Comparison of ENCODE assay signal across 24 cellular contexts in genomic region chr6:32203435-32204267, GRCh38. TPM values are rescaled to one million over a fixed set of nuclear protein-coding genes. Genes with fewer than 3 reads are reported as not detected.
A peak's percentile ranks its signal among the peaks of the same experiment; 100 is the strongest.
DNase-seq lines count a peak whose midpoint lies in the region; ATAC-seq and TF ChIP-seq lines count a peak whose summit lies in the region.
"Had no signal": no experiment of that assay in that cellular context is flagged by ENCODE, and none has a peak within 500 bp of the region (broad histone marks: within the 10 kb centered on the region; RNA-seq: fewer than 3 reads in every experiment).

No MANE protein-coding gene starts in this region.

- ATAC-seq in gastrocnemius medialis: no peak
- ATAC-seq: lower lobe of right lung, mucosa of descending colon, psoas muscle had no signal

- H3K9me3 Mint-ChIP-seq in CD14-positive monocyte: peaks cover 0 to 6% (median 0%) of the 10 kb centered on the region in 7 donors
- no peaks in the 10 kb centered on the region for H3K9me3 Mint-ChIP-seq in CD4-positive, alpha-beta memory T cell
- H3K9me3 Mint-ChIP-seq: activated CD4-positive, alpha-beta T cell treated with anti-CD3 and anti-CD28 coated beads, Interleukin-2, amount 10 ng/mL, durations not matched to agents 24 days and 14 days; activated T-helper 1 cell treated with anti-CD3 and anti-CD28 coated beads, Interleukin-12 subunit alpha, Interleukin-12 subunit beta, Interleukin-2, Interleukin-4 antibody, amounts not matched to agents 30 ng/mL and 10 ng/mL and 1 ng/mL, durations not matched to agents 14 hours and 24 hours and 36 hours had no signal

- no peaks in the 10 kb centered on the region for H3K4me1 Mint-ChIP-seq in CD14-positive monocyte
- no peaks in the 10 kb centered on the region for H3K4me1 Mint-ChIP-seq in CD4-positive, alpha-beta memory T cell
- H3K4me1 Mint-ChIP-seq: activated CD4-positive, alpha-beta T cell treated with anti-CD3 and anti-CD28 coated beads, Interleukin-2, amount 10 ng/mL, durations not matched to agents 24 days and 14 days had no signal

- in situ Hi-C loops in gastrocnemius medialis (cut with MboI; ENCODE audit: low sequenced_read_pairs in 4 of 4): no loop called here

- TF ChIP-seq CTCF in CD14-positive monocyte (IDR thresholded peaks at IDR 0.05): no peak
- no peak for TF ChIP-seq CTCF in gastrocnemius medialis (IDR thresholded peaks at IDR 0.05 in 4 of 5, conservative IDR thresholded peaks at IDR 0.05 in 1 of 5)

- peak overlapping the region; percentile 22; the same call in 1 of the 2 replicates for H3K27ac ChIP-seq in SJCRH30
- H3K27ac ChIP-seq in CD4-positive, alpha-beta memory T cell (ENCODE audit: low read depth, low read length): no peak overlapping the region
- no peak overlapping the region for H3K27ac ChIP-seq in gastrocnemius medialis
- H3K27ac ChIP-seq: BLaER1 treated with 17β-estradiol and CSF1 and Interleukin-3, amounts not matched to agents 10 nM and 100 nM; esophagus muscularis mucosa; GM23248; lower lobe of right lung; psoas muscle had no signal

- DNase-seq in CD14-positive monocyte (ENCODE audit: low spot score): peak; percentile 32
- DNase-seq in SJCRH30: peak; percentile 83 to 87
- peak; percentile 60 for DNase-seq in left kidney (ENCODE audit: low read depth, low spot score)
- no peak for DNase-seq in CD4-positive, alpha-beta memory T cell
- DNase-seq in stimulated activated CD4-positive, alpha-beta T cell treated with anti-CD3 and anti-CD28 coated beads, Interleukin-15, amount 100 ng/mL, for 24 hours: no peak
- DNase-seq in gastrocnemius medialis: no peak
- DNase-seq: activated CD4-positive, alpha-beta T cell treated with anti-CD3 and anti-CD28 coated beads, Interleukin-2, amount 10 ng/mL, durations not matched to agents 24 days and 14 days; activated naive CD4-positive, alpha-beta T cell treated with anti-CD3 and anti-CD28 coated beads, Interleukin-2, amount 50 U/mL, for 16 hours; aorta; effector CD4-positive, alpha-beta T cell; GM23248; islet precursor cell; lower lobe of right lung; mucosa of descending colon; NCI-H1092 treated with DMSO at 0.1 percent for 48 hours; NCI-H510A treated with DMSO at 0.1 percent for 48 hours; psoas muscle; stimulated activated CD4-positive, alpha-beta T cell treated with anti-CD3 and anti-CD28 coated beads, Interleukin-1b, Interleukin-23, amount 100 ng/mL, for 48 hours; substantia nigra; T-helper 2 cell had no signal

- H3K27me3 Mint-ChIP-seq in CD14-positive monocyte (ENCODE audit: low read depth in 3 of 3): peaks cover 8 to 21% (median 16%) of the 10 kb centered on the region in 3 donors
- H3K27me3 Mint-ChIP-seq in CD4-positive, alpha-beta memory T cell: peaks cover 0 to 8% of the 10 kb centered on the region in 2 donors

- intact Hi-C loops in CD14-positive monocyte (cut with micrococcal nuclease) (no loop called here), gastrocnemius medialis (cut with DNase I; ENCODE audit: low total_unique reads) (no loop called here)
- intact Hi-C loops in CD4-positive, alpha-beta memory T cell (cut with micrococcal nuclease): no loop called here

- no peak overlapping the region for H3K27ac Mint-ChIP-seq in CD14-positive monocyte
- H3K27ac Mint-ChIP-seq in CD4-positive, alpha-beta memory T cell: no peak overlapping the region
- H3K27ac Mint-ChIP-seq: activated CD4-positive, alpha-beta T cell treated with anti-CD3 and anti-CD28 coated beads, Interleukin-2, amount 10 ng/mL, durations not matched to agents 24 days and 14 days; activated T-helper 1 cell treated with anti-CD3 and anti-CD28 coated beads, Interleukin-12 subunit alpha, Interleukin-12 subunit beta, Interleukin-2, Interleukin-4 antibody, amounts not matched to agents 30 ng/mL and 10 ng/mL and 1 ng/mL, durations not matched to agents 14 hours and 24 hours and 36 hours had no signal

- H3K4me3 ChIP-seq in SJCRH30 (no peak overlapping the region), gastrocnemius medialis (no peak overlapping the region)
- H3K4me3 ChIP-seq in CD4-positive, alpha-beta memory T cell (ENCODE audit: low read length in 2 of 2): no peak overlapping the region
- H3K4me3 ChIP-seq: BLaER1 treated with 17β-estradiol and CSF1 and Interleukin-3, amounts not matched to agents 10 nM and 100 nM; esophagus muscularis mucosa; GM23248; lower lobe of right lung; mucosa of descending colon; psoas muscle had no signal

- H3K36me3 ChIP-seq in SJCRH30: no peaks in the 10 kb centered on the region
- no peaks in the 10 kb centered on the region for H3K36me3 ChIP-seq in CD4-positive, alpha-beta memory T cell (ENCODE audit: insufficient read depth, low read length)
- no peaks in the 10 kb centered on the region for H3K36me3 ChIP-seq in gastrocnemius medialis
- H3K36me3 ChIP-seq: BLaER1 treated with 17β-estradiol and CSF1 and Interleukin-3, amounts not matched to agents 10 nM and 100 nM had no signal

- no peak overlapping the region for H3K4me3 Mint-ChIP-seq in CD14-positive monocyte
- H3K4me3 Mint-ChIP-seq in CD4-positive, alpha-beta memory T cell: no peak overlapping the region
- H3K4me3 Mint-ChIP-seq: activated CD4-positive, alpha-beta T cell treated with anti-CD3 and anti-CD28 coated beads, Interleukin-2, amount 10 ng/mL, durations not matched to agents 24 days and 14 days; activated T-helper 1 cell treated with anti-CD3 and anti-CD28 coated beads, Interleukin-12 subunit alpha, Interleukin-12 subunit beta, Interleukin-2, Interleukin-4 antibody, amounts not matched to agents 30 ng/mL and 10 ng/mL and 1 ng/mL, durations not matched to agents 14 hours and 24 hours and 36 hours; neural crest cell had no signal

- no peaks in the 10 kb centered on the region for H3K27me3 ChIP-seq in SJCRH30
- no peaks in the 10 kb centered on the region for H3K27me3 ChIP-seq in CD4-positive, alpha-beta memory T cell (ENCODE audit: insufficient read depth, low read length)
- peaks cover 0 to 11% (median 10%) of the 10 kb centered on the region in 3 donors for H3K27me3 ChIP-seq in gastrocnemius medialis
- H3K27me3 ChIP-seq: BLaER1 treated with 17β-estradiol and CSF1 and Interleukin-3, amounts not matched to agents 10 nM and 100 nM had no signal

- POLR2A ChIA-PET in CD4-positive, alpha-beta memory T cell (lab: Charles Lee; ENCODE audit: partially characterized antibody): interaction anchor here (1.6 to 1.7 kb wide), 2 partner anchors 8 to 13 kb away, joined by 5 to 10 read pairs; partner anchors contain the start of gene PBX2

- peaks cover 31% of the 10 kb centered on the region for H3K4me1 ChIP-seq in SJCRH30
- no peaks in the 10 kb centered on the region for H3K4me1 ChIP-seq in CD4-positive, alpha-beta memory T cell (ENCODE audit: insufficient read depth, low read length)
- no peaks in the 10 kb centered on the region for H3K4me1 ChIP-seq in gastrocnemius medialis
- H3K4me1 ChIP-seq: esophagus muscularis mucosa, lower lobe of right lung, psoas muscle had no signal

- no peak for TF ChIP-seq POLR2A in gastrocnemius medialis (IDR thresholded peaks at IDR 0.05)

- no peaks in the 10 kb centered on the region for H3K9me3 ChIP-seq in SJCRH30 (replicated peaks)
- no peaks in the 10 kb centered on the region for H3K9me3 ChIP-seq in CD4-positive, alpha-beta memory T cell (ENCODE audit: control insufficient read depth in 1 of 2, low read length in 2 of 2)
- no peaks in the 10 kb centered on the region for H3K9me3 ChIP-seq in gastrocnemius medialis
- H3K9me3 ChIP-seq: esophagus muscularis mucosa, lower lobe of right lung, mucosa of descending colon, psoas muscle had no signal

- no peaks in the 10 kb centered on the region for H3K36me3 Mint-ChIP-seq in CD14-positive monocyte
- H3K36me3 Mint-ChIP-seq in CD4-positive, alpha-beta memory T cell: peaks cover 0 to 3% of the 10 kb centered on the region in 2 donors

- CTCF ChIA-PET in CD4-positive, alpha-beta memory T cell (lab: Charles Lee; ENCODE audit: partially characterized antibody): no interaction called here

RNA-seq across cellular contexts. Expression of gene GPSM3, which starts 11.2 kb away (rescaled TPM):
- polyA plus RNA-seq in CD14-positive monocyte: 100 to 1,000 TPM in 1 of 2 donors, 10 to 100 TPM in 1; 86.1 to 101 TPM
- total RNA-seq in SJCRH30 (2014; rRNA removed; shearing (Covaris generic)): 2.8 and 3.6 TPM in 2 replicates
- 100 to 1,000 TPM; 309 to 313 TPM for total RNA-seq in CD4-positive, alpha-beta memory T cell
- 100 to 1,000 TPM; 110 to 165 TPM for polyA plus RNA-seq in CD4-positive, alpha-beta memory T cell
- total RNA-seq in gastrocnemius medialis: 1 to 10 TPM in 3 of 4 donors, not detected in 1; 2.2 to 2.9 (median 2.3) TPM

RNA-seq across cellular contexts. Expression of gene PBX2, which starts 13.6 kb away (rescaled TPM):
- polyA plus RNA-seq in CD14-positive monocyte: 1 to 10 TPM; 1.9 to 4.0 TPM
- total RNA-seq in SJCRH30 (2014; rRNA removed; shearing (Covaris generic)): 39.4 and 41.7 TPM in 2 replicates
- 100 to 1,000 TPM; 188 to 192 TPM for total RNA-seq in CD4-positive, alpha-beta memory T cell
- 1 to 10 TPM in 1 of 2 donors, under 1 TPM in 1; 0.57 to 1.8 TPM for polyA plus RNA-seq in CD4-positive, alpha-beta memory T cell
- total RNA-seq in gastrocnemius medialis: 10 to 100 TPM; 24.3 to 37.6 (median 33.6) TPM

RNA-seq across cellular contexts. Expression of gene AGER, which starts 19.6 kb away (rescaled TPM):
- under 1 TPM in 1 of 2 donors, not detected in 1; 0.60 TPM for polyA plus RNA-seq in CD14-positive monocyte
- total RNA-seq in SJCRH30 (2014; rRNA removed; shearing (Covaris generic)): 0.71 and 1.4 TPM in 2 replicates
- total RNA-seq in CD4-positive, alpha-beta memory T cell: 10 to 100 TPM; 74.8 to 77.3 TPM
- polyA plus RNA-seq in CD4-positive, alpha-beta memory T cell: under 1 TPM in 1 of 2 donors, not detected in 1; 0.62 TPM
- 1 to 10 TPM in 1 of 4 donors, not detected in 3; 1.9 TPM for total RNA-seq in gastrocnemius medialis

RNA-seq across cellular contexts. Expression of gene NOTCH4, which starts 20.2 kb away (rescaled TPM):
- polyA plus RNA-seq in CD14-positive monocyte: 1 to 10 TPM; 5.2 to 8.1 TPM
- total RNA-seq in SJCRH30 (2014; rRNA removed; shearing (Covaris generic)): 4.1 and 4.9 TPM in 2 replicates
- 1 to 10 TPM in 1 of 2 experiments, under 1 TPM in 1; 0.35 to 1.2 TPM for total RNA-seq in CD4-positive, alpha-beta memory T cell
- under 1 TPM in 1 of 2 donors, not detected in 1; 0.70 TPM for polyA plus RNA-seq in CD4-positive, alpha-beta memory T cell
- total RNA-seq in gastrocnemius medialis: 10 to 100 TPM in 3 of 4 donors, 1 to 10 TPM in 1; 6.8 to 21.1 (median 14.8) TPM

RNA-seq across cellular contexts. Expression of gene RNF5, which starts 25.4 kb away (rescaled TPM):
- polyA plus RNA-seq in CD14-positive monocyte: 100 to 1,000 TPM in 1 of 2 donors, 10 to 100 TPM in 1; 83.5 to 108 TPM
- 60.0 and 63.7 TPM in 2 replicates for total RNA-seq in SJCRH30 (2014; rRNA removed; shearing (Covaris generic))
- total RNA-seq in CD4-positive, alpha-beta memory T cell: 10 to 100 TPM; 44.2 to 47.7 TPM
- polyA plus RNA-seq in CD4-positive, alpha-beta memory T cell: 100 to 1,000 TPM; 102 to 129 TPM
- total RNA-seq in gastrocnemius medialis: 10 to 100 TPM; 54.6 to 98.3 (median 78.1) TPM

Comparison
In these comparisons a context has a peak if more than half of its experiments do, and no peak if none do; other contexts are left out.
1. DNase-seq: peak in CD14-positive monocyte (single experiment), SJCRH30 (2 of 2) and left kidney (single experiment); none in CD4-positive, alpha-beta memory T cell (0 of 5), stimulated activated CD4-positive, alpha-beta T cell treated with anti-CD3 and anti-CD28 coated beads, Interleukin-15, amount 100 ng/mL, for 24 hours (single experiment) and gastrocnemius medialis (0 of 2).
2. RNA of gene GPSM3, which starts 11.2 kb away (total RNA-seq): 309 to 313 TPM in CD4-positive, alpha-beta memory T cell; 2.8 to 3.6 TPM in SJCRH30 and 2.2 to 2.9 TPM in gastrocnemius medialis; every median in the first group is over 10 times any median in the second.
3. RNA of gene AGER, which starts 19.6 kb away (total RNA-seq): 74.8 to 77.3 TPM in CD4-positive, alpha-beta memory T cell; 0.71 to 1.4 TPM in SJCRH30 and 1.9 TPM in gastrocnemius medialis; every median in the first group is over 10 times any median in the second.